In genomic region chr7:22782616-22783232, GRCh38 we compare ENCODE assay signal across 1 cellular context.
TF ChIP-seq lines count a peak whose summit lies in the region.

No MANE protein-coding gene starts in this region.

TF ChIP-seq in endothelial cell of umbilical vein, 7 proteins besides CTCF, POLR2A, EP300 and RAD21 (continued from another document):
- TF ChIP-seq MAX (IDR thresholded peaks at IDR 0.05; ENCODE audit: insufficient read depth, insufficient read length) = no peak
- no peak for TF ChIP-seq GATA2 (IDR thresholded peaks at IDR 0.05; ENCODE audit: insufficient read depth, insufficient read length, low read depth, low read length)
TF ChIP-seq in endothelial cell of umbilical vein: peak in this region for 0.
